Comparison of ENCODE assay signal across 8 cellular contexts in the genomic region with DNA sequence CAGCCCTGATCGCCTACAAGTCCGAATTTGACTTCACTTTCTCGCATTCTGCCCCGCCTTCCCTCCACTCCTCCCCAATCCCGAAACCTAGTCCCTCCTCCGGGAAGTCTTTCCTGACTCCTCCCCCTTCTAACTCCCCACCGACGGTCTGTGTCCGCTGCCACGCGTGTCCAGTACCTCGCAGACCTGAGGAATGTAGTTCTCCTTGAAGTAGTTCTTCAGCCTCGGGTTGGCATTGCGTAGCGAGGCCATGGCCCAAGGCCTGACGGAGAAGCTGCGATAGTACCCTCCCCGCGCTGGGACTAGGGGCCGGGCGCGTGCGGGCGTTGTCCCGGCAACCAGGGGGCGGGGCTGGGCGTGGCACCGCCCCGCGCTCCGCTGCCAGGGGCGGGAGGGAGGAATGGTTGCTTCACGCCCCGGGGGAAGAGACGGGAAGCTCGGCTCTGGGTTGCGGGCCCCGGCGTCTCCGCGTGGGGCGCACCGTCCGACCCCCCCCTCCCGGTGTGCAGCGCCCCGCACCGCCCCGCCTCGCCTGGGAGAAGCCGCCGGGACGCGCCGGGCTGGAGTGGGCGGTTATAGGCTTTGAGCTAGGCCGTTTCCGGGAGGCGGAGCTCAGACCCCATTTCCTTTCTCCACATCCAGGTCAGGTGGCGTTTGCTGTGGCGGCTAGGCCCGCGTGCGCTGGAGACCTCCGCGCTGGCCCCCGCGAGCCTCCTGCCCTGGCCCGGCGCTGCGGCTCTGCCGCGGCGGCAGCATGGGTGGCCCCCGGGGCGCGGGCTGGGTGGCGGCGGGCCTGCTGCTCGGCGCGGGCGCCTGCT. TPM values are rescaled to one million over a fixed set of nuclear protein-coding genes. Genes with fewer than 3 reads are reported as not detected.
DNase-seq lines count a peak whose midpoint lies in the region; ATAC-seq and TF ChIP-seq lines count a peak whose summit lies in the region.

A gene (plus strand): TSS at position 622 of the 818 bp plus-strand sequence. CDS start 133 bp downstream, at position 755.
A gene (minus strand): TSS at position 278 of the 818 bp plus-strand sequence.

- H3K27ac ChIP-seq in esophagus (ENCODE audit: low read depth in 2 of 2, low read length in 1 of 2) (peak within 1 kb of the TSS; percentile 94 to 96), muscle layer of duodenum (ENCODE audit: low read length) (peak within 1 kb of the TSS; percentile 88)

- H3K27me3 ChIP-seq in esophagus (ENCODE audit: control insufficient read depth in 1 of 2, insufficient read depth in 2 of 2, low read length in 2 of 2) (no peaks in the 10 kb centered on the region), muscle layer of duodenum (ENCODE audit: low read depth, low read length) (no peaks in the 10 kb centered on the region)

- ATAC-seq in GM21619 (IDR thresholded peaks at IDR 0.05; ENCODE audit: unreplicated experiment), result peak; percentile 90

- peak within 1 kb of the TSS; percentile 69 to 79 for H3K4me3 ChIP-seq in esophagus (ENCODE audit: low read depth in 1 of 2, low read length in 2 of 2)
- peak within 1 kb of the TSS; percentile 83 to 98 for H3K4me3 ChIP-seq in muscle layer of duodenum (ENCODE audit: low read depth in 1 of 2, low read length in 2 of 2)

- TF ChIP-seq RAD21 in Ishikawa (IDR thresholded peaks at IDR 0.05; ENCODE audit: low read depth), result no peak

- H3K4me1 ChIP-seq in esophagus (ENCODE audit: control insufficient read depth in 2 of 2, insufficient read depth in 2 of 2, low read length in 1 of 2) (no peaks in the 10 kb centered on the region), muscle layer of duodenum (ENCODE audit: control insufficient read depth in 1 of 2, insufficient read depth in 2 of 2, low read length in 2 of 2) (peaks cover 6 to 22% of the 10 kb centered on the region in 2 donors)

- TF ChIP-seq EP300 in Ishikawa (IDR thresholded peaks at IDR 0.05; ENCODE audit: borderline replicate concordance), result no peak

- no peaks in the 10 kb centered on the region for H3K36me3 ChIP-seq in esophagus (ENCODE audit: control insufficient read depth in 2 of 2, insufficient read depth in 2 of 2, low read length in 1 of 2)
- no peaks in the 10 kb centered on the region for H3K36me3 ChIP-seq in muscle layer of duodenum (ENCODE audit: control insufficient read depth in 1 of 2, insufficient read depth in 2 of 2, low read length in 2 of 2)

- WGBS in esophagus, 2 donors, result 0 to 1% methylated on average over 83 of the region's 83 CpGs

- H3K9me3 ChIP-seq in esophagus (ENCODE audit: control insufficient read depth in 2 of 2, insufficient read depth in 1 of 2, low read depth in 1 of 2, low read length in 1 of 2) (no peaks in the 10 kb centered on the region), muscle layer of duodenum (ENCODE audit: control insufficient read depth in 1 of 2, low read length in 2 of 2) (no peaks in the 10 kb centered on the region)

- DNase-seq in DMS53 (lab: John Stamatoyannopoulos, UW) (peak; percentile 98), OCI-M1 (lab: John Stamatoyannopoulos, UW) (peak; percentile 91)
- DNase-seq in activated T-cell treated with anti-CD3 and anti-CD28 coated beads, Interleukin-2, amount 50 U/mL, for 1 hour, result peak; percentile 97
- DNase-seq in stimulated activated CD8-positive, alpha-beta memory T cell treated with anti-CD3 and anti-CD28 coated beads, Interleukin-7, amount 100 ng/mL, for 24 hours (ENCODE audit: low read depth), result peak; percentile 76

TF ChIP-seq in Ishikawa, 13 proteins besides CTCF, POLR2A, EP300 and RAD21:
- TF ChIP-seq TCF12 (IDR thresholded peaks at IDR 0.05; ENCODE audit: low read depth), result no peak; the same call in 1 of the 2 replicates
- TF ChIP-seq, protein P1, sequence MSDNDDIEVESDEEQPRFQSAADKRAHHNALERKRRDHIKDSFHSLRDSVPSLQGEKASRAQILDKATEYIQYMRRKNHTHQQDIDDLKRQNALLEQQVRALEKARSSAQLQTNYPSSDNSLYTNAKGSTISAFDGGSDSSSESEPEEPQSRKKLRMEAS (IDR thresholded peaks at IDR 0.05), result peak; percentile 72
- peak; percentile 68 for TF ChIP-seq YY1 (IDR thresholded peaks at IDR 0.05; ENCODE audit: low read depth)
- TF ChIP-seq CREB1 (IDR thresholded peaks at IDR 0.05; ENCODE audit: low read depth), result no peak
- peak; percentile 54 for TF ChIP-seq EGR1 (IDR thresholded peaks at IDR 0.05)
- TF ChIP-seq, protein P2, sequence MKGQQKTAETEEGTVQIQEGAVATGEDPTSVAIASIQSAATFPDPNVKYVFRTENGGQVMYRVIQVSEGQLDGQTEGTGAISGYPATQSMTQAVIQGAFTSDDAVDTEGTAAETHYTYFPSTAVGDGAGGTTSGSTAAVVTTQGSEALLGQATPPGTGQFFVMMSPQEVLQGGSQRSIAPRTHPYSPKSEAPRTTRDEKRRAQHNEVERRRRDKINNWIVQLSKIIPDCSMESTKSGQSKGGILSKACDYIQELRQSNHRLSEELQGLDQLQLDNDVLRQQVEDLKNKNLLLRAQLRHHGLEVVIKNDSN (IDR thresholded peaks at IDR 0.05), result peak; percentile 81
- TF ChIP-seq TAF1 (IDR thresholded peaks at IDR 0.05; ENCODE audit: low read depth), result peak; percentile 66; the same call in 1 of the 2 replicates
- TF ChIP-seq TEAD4 (IDR thresholded peaks at IDR 0.05), result no peak; the same call in 1 of the 2 replicates
- TF ChIP-seq, protein P3, sequence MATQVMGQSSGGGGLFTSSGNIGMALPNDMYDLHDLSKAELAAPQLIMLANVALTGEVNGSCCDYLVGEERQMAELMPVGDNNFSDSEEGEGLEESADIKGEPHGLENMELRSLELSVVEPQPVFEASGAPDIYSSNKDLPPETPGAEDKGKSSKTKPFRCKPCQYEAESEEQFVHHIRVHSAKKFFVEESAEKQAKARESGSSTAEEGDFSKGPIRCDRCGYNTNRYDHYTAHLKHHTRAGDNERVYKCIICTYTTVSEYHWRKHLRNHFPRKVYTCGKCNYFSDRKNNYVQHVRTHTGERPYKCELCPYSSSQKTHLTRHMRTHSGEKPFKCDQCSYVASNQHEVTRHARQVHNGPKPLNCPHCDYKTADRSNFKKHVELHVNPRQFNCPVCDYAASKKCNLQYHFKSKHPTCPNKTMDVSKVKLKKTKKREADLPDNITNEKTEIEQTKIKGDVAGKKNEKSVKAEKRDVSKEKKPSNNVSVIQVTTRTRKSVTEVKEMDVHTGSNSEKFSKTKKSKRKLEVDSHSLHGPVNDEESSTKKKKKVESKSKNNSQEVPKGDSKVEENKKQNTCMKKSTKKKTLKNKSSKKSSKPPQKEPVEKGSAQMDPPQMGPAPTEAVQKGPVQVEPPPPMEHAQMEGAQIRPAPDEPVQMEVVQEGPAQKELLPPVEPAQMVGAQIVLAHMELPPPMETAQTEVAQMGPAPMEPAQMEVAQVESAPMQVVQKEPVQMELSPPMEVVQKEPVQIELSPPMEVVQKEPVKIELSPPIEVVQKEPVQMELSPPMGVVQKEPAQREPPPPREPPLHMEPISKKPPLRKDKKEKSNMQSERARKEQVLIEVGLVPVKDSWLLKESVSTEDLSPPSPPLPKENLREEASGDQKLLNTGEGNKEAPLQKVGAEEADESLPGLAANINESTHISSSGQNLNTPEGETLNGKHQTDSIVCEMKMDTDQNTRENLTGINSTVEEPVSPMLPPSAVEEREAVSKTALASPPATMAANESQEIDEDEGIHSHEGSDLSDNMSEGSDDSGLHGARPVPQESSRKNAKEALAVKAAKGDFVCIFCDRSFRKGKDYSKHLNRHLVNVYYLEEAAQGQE (IDR thresholded peaks at IDR 0.05; ENCODE audit: low read depth), result no peak
- TF ChIP-seq NFIC (IDR thresholded peaks at IDR 0.05), result no peak
TF ChIP-seq in Ishikawa: peak in this region for 5.

RNA-seq across cellular contexts. Expression of the first gene that starts in this region (rescaled TPM):
- polyA plus RNA-seq in esophagus, result 10 to 100 TPM; 14.5 to 17.7 TPM

RNA-seq across cellular contexts. Expression of the second gene that starts in this region (rescaled TPM):
- under 1 TPM in 1 of 2 donors, not detected in 1; 0.08 TPM for polyA plus RNA-seq in esophagus

Comparison
In these comparisons a context has a peak if more than half of its experiments do, and no peak if none do; other contexts are left out.
1. Peak in every context shown above with its lines: DNase-seq, ATAC-seq, H3K4me3 ChIP-seq and H3K27ac ChIP-seq.